ENCODE assay signal across 2 cellular contexts in genomic region chr10:995559-995926, GRCh38.
TF ChIP-seq lines count a peak whose summit lies in the region.

No MANE protein-coding gene starts in this region.

TF ChIP-seq in HepG2, 621 proteins besides CTCF, POLR2A, EP300 and RAD21:
- TF ChIP-seq AGO2 (optimal IDR thresholded peaks at IDR 0.05; ENCODE audit: low read depth, low read length) (peak; percentile 49), KLF9 (CRISPR knock-in tag; IDR thresholded peaks at IDR 0.05; ENCODE audit: low read depth) (no peak)

TF ChIP-seq in PFSK-1, 5 proteins besides CTCF, POLR2A, EP300 and RAD21:
- TF ChIP-seq POLR2AphosphoS5 (IDR thresholded peaks at IDR 0.05; ENCODE audit: low read depth, low read length) (0 out of 2 replicates have a peak, but pooled peaks have one; percentile 40), REST (IDR thresholded peaks at IDR 0.05; ENCODE audit: insufficient read depth in 1 of 2, low read depth in 2 of 2, low read length in 2 of 2) (no peak)
